Comparison of ENCODE assay signal across 14 cellular contexts in the genomic region with DNA sequence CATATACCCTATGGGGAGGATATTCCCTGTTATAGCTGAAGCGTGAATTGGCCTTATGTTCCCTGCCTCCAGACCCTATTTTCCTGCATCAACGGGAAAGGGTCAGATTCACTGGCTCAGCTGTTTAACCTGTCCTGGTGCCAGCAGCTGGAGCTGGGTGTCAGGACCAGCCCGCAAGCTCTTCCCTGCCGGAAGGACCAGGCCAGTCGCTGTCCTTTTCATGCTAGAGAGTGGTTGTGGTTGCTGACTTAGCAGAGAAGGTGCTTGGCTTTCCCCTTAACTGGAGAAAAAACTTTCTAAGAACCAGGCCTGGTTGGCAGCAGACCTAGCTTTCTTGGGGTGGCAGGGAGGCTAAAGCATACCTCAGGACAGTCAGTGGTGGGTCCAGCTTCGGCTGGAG. TPM values are rescaled to one million over a fixed set of nuclear protein-coding genes. Genes with fewer than 3 reads are reported as not detected.
DNase-seq lines count a peak whose midpoint lies in the region; ATAC-seq and TF ChIP-seq lines count a peak whose summit lies in the region.
"Had no signal": no experiment of that assay in that cellular context is flagged by ENCODE, and none has a peak within 500 bp of the region (broad histone marks: within the 10 kb centered on the region; RNA-seq: fewer than 3 reads in every experiment).

No MANE protein-coding gene starts in this region.

- H3K4me3 Mint-ChIP-seq in IgD-negative memory B cell (no peak overlapping the region), nephron (no peak overlapping the region)
- no peak overlapping the region for H3K4me3 Mint-ChIP-seq in activated naive CD8-positive, alpha-beta T cell treated with anti-CD3 and anti-CD28 coated beads, Interleukin-2, amount 50 U/mL, for 24 hours
- H3K4me3 Mint-ChIP-seq: effector memory CD8-positive, alpha-beta T cell had no signal

- no peak overlapping the region for H3K4me3 ChIP-seq in A673 (ENCODE audit: low read depth, low read length, poor library complexity, severe bottlenecking)
- H3K4me3 ChIP-seq: prostate gland had no signal

- peaks cover 8% of the 10 kb centered on the region for H3K9me3 ChIP-seq in A673 (ENCODE audit: low read depth, low read length, poor library complexity, severe bottlenecking)
- H3K9me3 ChIP-seq: prostate gland had no signal

- H3K4me1 ChIP-seq in A673 (ENCODE audit: insufficient read depth, low read length, poor library complexity, severe bottlenecking) = peaks cover 6% of the 10 kb centered on the region
- H3K4me1 ChIP-seq: prostate gland had no signal

- no peak for ATAC-seq in activated naive CD8-positive, alpha-beta T cell treated with anti-CD3 and anti-CD28 coated beads, Interleukin-2, amount 50 U/mL, for 24 hours
- ATAC-seq in HG03045 (IDR thresholded peaks at IDR 0.05; ENCODE audit: unreplicated experiment) = no peak
- ATAC-seq: effector memory CD8-positive, alpha-beta T cell had no signal

- intact Hi-C loops in A673 (cut with micrococcal nuclease; ENCODE audit: unreplicated experiment) = no loop called here

- H3K36me3 Mint-ChIP-seq in IgD-negative memory B cell = peaks cover 8% of the 10 kb centered on the region
- H3K36me3 Mint-ChIP-seq in activated naive CD8-positive, alpha-beta T cell treated with anti-CD3 and anti-CD28 coated beads, Interleukin-2, amount 50 U/mL, for 24 hours (ENCODE audit: low read depth) = peaks cover 20% of the 10 kb centered on the region
- peaks cover 3% of the 10 kb centered on the region for H3K36me3 Mint-ChIP-seq in nephron (ENCODE audit: low read depth)

- no peaks in the 10 kb centered on the region for H3K27me3 ChIP-seq in A673 (replicated peaks; ENCODE audit: insufficient read depth, low read depth, low read length, poor library complexity)

- H3K27me3 Mint-ChIP-seq in IgD-negative memory B cell = no peaks in the 10 kb centered on the region
- no peaks in the 10 kb centered on the region for H3K27me3 Mint-ChIP-seq in activated naive CD8-positive, alpha-beta T cell treated with anti-CD3 and anti-CD28 coated beads, Interleukin-2, amount 50 U/mL, for 24 hours
- no peaks in the 10 kb centered on the region for H3K27me3 Mint-ChIP-seq in nephron (ENCODE audit: low read depth)
- H3K27me3 Mint-ChIP-seq: effector memory CD8-positive, alpha-beta T cell had no signal

- H3K27ac ChIP-seq in A673 (ENCODE audit: low read depth, low read length, poor library complexity, severe bottlenecking) = peak overlapping the region; percentile 58
- H3K27ac ChIP-seq: prostate gland, VCaP had no signal

- DNase-seq in A673 (ENCODE audit: low spot score) (no peak), NCI-H2029 (lab: John Stamatoyannopoulos, UW) (no peak), NCI-H524 (lab: John Stamatoyannopoulos, UW) (no peak), NCI-H2029 treated with DMSO at 0.1 percent for 48 hours (lab: John Stamatoyannopoulos, UW) (no peak)
- DNase-seq in activated naive CD8-positive, alpha-beta T cell treated with anti-CD3 and anti-CD28 coated beads, Interleukin-2, amount 50 U/mL, for 24 hours = no peak
- DNase-seq: effector memory CD8-positive, alpha-beta T cell; hippocampal formation; IMR-90; NCI-H1092 had no signal

- no TSS peak for BruUV-seq in A673 (replicated peaks; lab: Mats Ljungman, UMichigan)

- H3K4me1 Mint-ChIP-seq in IgD-negative memory B cell (peaks cover 9 to 13% (median 12%) of the 10 kb centered on the region in 3 donors), nephron (peaks cover 64% of the 10 kb centered on the region)
- peaks cover 55% of the 10 kb centered on the region for H3K4me1 Mint-ChIP-seq in activated naive CD8-positive, alpha-beta T cell treated with anti-CD3 and anti-CD28 coated beads, Interleukin-2, amount 50 U/mL, for 24 hours

- TF ChIP-seq CTCF in A673 (conservative IDR thresholded peaks at IDR 0.05; ENCODE audit: low read depth, low read length) (no peak), nephron (IDR thresholded peaks at IDR 0.05; ENCODE audit: unreplicated experiment in 3 of 3) (no peak)

- peaks cover 18% of the 10 kb centered on the region for H3K36me3 ChIP-seq in A673 (ENCODE audit: insufficient read depth, low read length, poor library complexity, severe bottlenecking)
- H3K36me3 ChIP-seq: prostate gland had no signal

- H3K9me3 Mint-ChIP-seq in IgD-negative memory B cell = no peaks in the 10 kb centered on the region
- no peaks in the 10 kb centered on the region for H3K9me3 Mint-ChIP-seq in activated naive CD8-positive, alpha-beta T cell treated with anti-CD3 and anti-CD28 coated beads, Interleukin-2, amount 50 U/mL, for 24 hours
- H3K9me3 Mint-ChIP-seq in nephron = no peaks in the 10 kb centered on the region
- H3K9me3 Mint-ChIP-seq: effector memory CD8-positive, alpha-beta T cell had no signal

- CTCF ChIA-PET in A673 (lab: Charles Lee) = interaction anchor here (0.5 kb wide), 1 partner anchor 29 kb away, joined by 3 read pairs; no protein-coding TSS in a partner anchor

- peak overlapping the region; percentile 19 to 80 (median 78) for H3K27ac Mint-ChIP-seq in IgD-negative memory B cell
- H3K27ac Mint-ChIP-seq in activated naive CD8-positive, alpha-beta T cell treated with anti-CD3 and anti-CD28 coated beads, Interleukin-2, amount 50 U/mL, for 24 hours = peak overlapping the region; percentile 35
- H3K27ac Mint-ChIP-seq in nephron = peak overlapping the region; percentile 69 to 84 (median 82)

- POLR2A ChIA-PET in A673 (lab: Charles Lee; ENCODE audit: low non-redundant PET) = no interaction called here

RNA-seq across cellular contexts. Expression of gene SREBF2, which starts 5.2 kb away (rescaled TPM):
- total RNA-seq in A673 (2021) = 141 and 162 TPM in 2 replicates
- 59.8 TPM for polyA plus RNA-seq in IgD-negative memory B cell

RNA-seq across cellular contexts. Expression of gene CCDC134, which starts 27.2 kb away (rescaled TPM):
- total RNA-seq in A673 (2021) = 25.9 and 27.4 TPM in 2 replicates
- 6.1 TPM for polyA plus RNA-seq in IgD-negative memory B cell
